20 cellular contexts compared by ENCODE assay signal in the genomic region with DNA sequence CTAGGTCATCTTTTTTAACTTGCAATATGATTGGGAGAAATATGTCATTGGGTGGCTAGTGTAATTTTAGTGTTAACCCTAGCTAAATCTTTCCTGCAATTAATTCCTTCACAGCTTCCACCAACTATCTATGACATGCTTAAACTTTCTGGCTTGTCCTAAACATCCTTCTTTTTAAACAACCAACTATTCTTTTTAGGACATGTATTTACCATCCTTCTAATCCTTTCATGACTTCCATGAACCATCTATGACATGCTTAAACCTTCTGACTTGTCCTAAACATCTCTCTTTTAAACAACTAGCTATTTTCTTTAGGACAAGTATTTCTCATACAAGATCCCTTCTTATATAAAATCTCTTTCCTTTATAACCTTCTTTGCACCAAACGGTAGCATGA.
"Had no signal": no experiment of that assay in that cellular context is flagged by ENCODE, and none has a peak within 500 bp of the region (broad histone marks: within the 10 kb centered on the region; RNA-seq: fewer than 3 reads in every experiment).

No MANE protein-coding gene starts in this region.

- H2AFZ ChIP-seq: neural progenitor cell had no signal

- H3K4me1 ChIP-seq: heart left ventricle, neural progenitor cell, right atrium auricular region had no signal

- DNase-seq: effector CD4-positive, alpha-beta T cell; endodermal cell; erythroblast; heart left ventricle; hippocampal formation; kidney glomerular epithelial cell; natural killer cell; nucleus accumbens; ovary; sigmoid colon; stimulated activated CD4-positive, alpha-beta T cell treated with anti-CD3 and anti-CD28 coated beads, Interleukin-2, amount 100 ng/mL, for 24 hours; stimulated activated naive CD4-positive, alpha-beta T cell; stomach; substantia nigra; trophoblast cell had no signal

- H3K27me3 ChIP-seq: heart left ventricle, neural progenitor cell, ovary, right atrium auricular region, sigmoid colon, stomach had no signal

- H3K36me3 ChIP-seq: heart left ventricle, ovary, right atrium auricular region, sigmoid colon, stomach had no signal

- H3K9ac ChIP-seq: neural progenitor cell had no signal

- H3K4me2 ChIP-seq: neural progenitor cell had no signal

- H3K27ac ChIP-seq: coronary artery, heart left ventricle, neural progenitor cell, ovary, right atrium auricular region, sigmoid colon, skin epidermis, stomach had no signal

- H3K4me3 Mint-ChIP-seq: endodermal cell, mesothelial cell of epicardium, natural killer cell, neural progenitor cell had no signal

- H3K27ac Mint-ChIP-seq: endodermal cell, mesothelial cell of epicardium, natural killer cell, neural progenitor cell had no signal

- ATAC-seq: heart left ventricle, natural killer cell had no signal

- H3K4me1 Mint-ChIP-seq: endodermal cell, natural killer cell, neural progenitor cell had no signal

- H3K4me3 ChIP-seq: coronary artery, heart left ventricle, neural progenitor cell, ovary, right atrium auricular region, sigmoid colon, skin epidermis, stomach had no signal
